Comparison of ENCODE assay signal across 16 cellular contexts in genomic region chr12:124445826-124446225, GRCh38.
"Had no signal": no experiment of that assay in that cellular context is flagged by ENCODE, and none has a peak within 500 bp of the region (broad histone marks: within the 10 kb centered on the region; RNA-seq: fewer than 3 reads in every experiment).

No MANE protein-coding gene starts in this region.

- ATAC-seq: pancreas; stimulated activated naive CD8-positive, alpha-beta T cell treated with anti-CD3 and anti-CD28 coated beads, Interleukin-15, Interleukin-2, amounts not matched to agents 100 U/mL and 50 U/mL, for 24 hours; T-helper 17 cell had no signal

- H3K9me3 ChIP-seq: neutrophil, pancreas, tibial nerve had no signal

- H3K27me3 ChIP-seq: cardiac muscle cell, hepatocyte, neutrophil, pancreas, tibial nerve had no signal

- H3K27ac ChIP-seq: cardiac muscle cell, epithelial cell of prostate, hepatocyte, neutrophil, pancreas, tibial nerve, VCaP had no signal

- H3K4me3 Mint-ChIP-seq: activated naive CD8-positive, alpha-beta T cell; T-helper 17 cell had no signal

- H3K27ac Mint-ChIP-seq: activated naive CD8-positive, alpha-beta T cell; T-helper 17 cell had no signal

- H3K4me1 ChIP-seq: pancreas had no signal

- H3K27me3 Mint-ChIP-seq: activated naive CD8-positive, alpha-beta T cell; T-helper 17 cell had no signal

- DNase-seq: activated CD4-positive, alpha-beta T cell treated with anti-CD3 and anti-CD28 coated beads for 1 hour; activated CD4-positive, alpha-beta T cell treated with anti-CD3 and anti-CD28 coated beads, Interleukin-2, amount 50 U/mL, for 4 hours; activated gamma-delta T cell treated with Interleukin-2 at 50 U/mL for 16 hours; foreskin fibroblast; mammary epithelial cell; midbrain; stimulated activated naive CD8-positive, alpha-beta T cell treated with anti-CD3 and anti-CD28 coated beads, Interleukin-15, Interleukin-2, amounts not matched to agents 100 U/mL and 50 U/mL, for 24 hours; T-helper 17 cell had no signal

- H3K4me3 ChIP-seq: cardiac muscle cell, hepatocyte, pancreas, tibial nerve had no signal
